Comparison of ENCODE assay signal across 14 cellular contexts in the genomic region with DNA sequence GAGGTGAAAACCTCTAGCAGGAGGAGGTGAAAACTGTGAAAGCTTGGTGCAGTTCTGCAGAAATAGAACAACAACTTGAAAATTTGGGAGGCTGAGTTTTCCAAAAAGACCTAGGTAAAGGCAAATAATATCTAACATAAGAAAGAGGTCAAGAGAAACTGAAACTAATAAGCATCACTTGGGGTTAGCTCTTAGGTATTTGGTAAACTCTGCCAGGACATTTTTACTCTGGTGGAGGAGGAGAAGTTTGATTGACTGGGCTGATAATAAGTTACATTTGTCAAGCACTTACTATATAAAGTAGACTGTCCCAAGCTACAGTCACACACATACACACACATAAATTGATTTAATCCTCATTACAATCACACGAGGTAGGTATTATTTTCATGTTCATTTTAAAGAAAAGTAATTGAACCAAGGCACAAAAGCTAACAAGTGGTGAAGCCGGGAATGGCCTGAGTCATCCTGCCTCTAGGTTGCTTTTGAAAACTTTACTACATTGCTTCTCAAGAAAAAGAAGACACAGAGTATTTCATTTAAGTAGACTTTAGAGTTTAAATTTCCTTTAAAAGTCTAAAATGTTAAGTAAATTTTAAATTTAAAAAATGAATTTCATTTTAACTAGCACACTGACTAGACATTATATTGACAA.
A peak's percentile ranks its signal among the peaks of the same experiment; 100 is the strongest.
DNase-seq lines count a peak whose midpoint lies in the region; ATAC-seq and TF ChIP-seq lines count a peak whose summit lies in the region.
"Had no signal": no experiment of that assay in that cellular context is flagged by ENCODE, and none has a peak within 500 bp of the region (broad histone marks: within the 10 kb centered on the region; RNA-seq: fewer than 3 reads in every experiment).

No MANE protein-coding gene starts in this region.

- no peak for TF ChIP-seq RAD21 in IMR-90 (IDR thresholded peaks at IDR 0.05; ENCODE audit: low read length)

- H2BK15ac ChIP-seq in IMR-90 (ENCODE audit: low read depth, low read length), result no peak overlapping the region

- no peak overlapping the region for H3K14ac ChIP-seq in IMR-90 (replicated peaks; ENCODE audit: low read depth, low read length)

- BruUV-seq in IMR-90 (replicated peaks; lab: Mats Ljungman, UMichigan), result no TSS peak

- H4K91ac ChIP-seq in IMR-90 (ENCODE audit: insufficient read depth, low read depth, low read length), result no peak overlapping the region

- no peak overlapping the region for H2BK120ac ChIP-seq in IMR-90 (ENCODE audit: low read depth, low read length)

- no peak overlapping the region for H2BK20ac ChIP-seq in IMR-90 (ENCODE audit: low read depth, low read length)

- no peak overlapping the region for H3K27ac Mint-ChIP-seq in naive thymus-derived CD4-positive, alpha-beta T cell

- H3K23ac ChIP-seq in IMR-90 (ENCODE audit: low read depth, low read length), result peak overlapping the region; percentile 18; the same call in 1 of the 2 replicates

- peaks cover 0 to 5% (median 0%) of the 10 kb centered on the region in 5 donors for H3K36me3 Mint-ChIP-seq in naive thymus-derived CD4-positive, alpha-beta T cell

- H3K4me3 ChIP-seq in AG10803 (ENCODE audit: low read length), result no peak overlapping the region
- H3K4me3 ChIP-seq in IMR-90 (ENCODE audit: insufficient read depth, low read depth, low read length), result no peak overlapping the region
- no peak overlapping the region for H3K4me3 ChIP-seq in adipocyte (ENCODE audit: low read length)
- no peak overlapping the region for H3K4me3 ChIP-seq in fibroblast of pulmonary artery (replicated peaks; ENCODE audit: low read depth, low read length)
- no peak overlapping the region for H3K4me3 ChIP-seq in naive thymus-derived CD4-positive, alpha-beta T cell (ENCODE audit: low read length)
- H3K4me3 ChIP-seq: BLaER1 treated with 17β-estradiol and CSF1 and Interleukin-3, amounts not matched to agents 10 nM and 100 nM had no signal

- no peak overlapping the region for H3K4me2 ChIP-seq in IMR-90 (ENCODE audit: low read depth, low read length)
- H3K4me2 ChIP-seq: BLaER1 treated with 17β-estradiol and CSF1 and Interleukin-3, amounts not matched to agents 10 nM and 100 nM had no signal

- H3K4ac ChIP-seq in IMR-90 (ENCODE audit: low read depth, low read length), result no peak overlapping the region

- no peak overlapping the region for H2AK5ac ChIP-seq in IMR-90 (ENCODE audit: low read depth, low read length)

- no peak overlapping the region for H3K4me3 Mint-ChIP-seq in naive thymus-derived CD4-positive, alpha-beta T cell

- H3K27ac ChIP-seq in IMR-90 (ENCODE audit: insufficient read depth, low read length), result no peak overlapping the region
- no peak overlapping the region for H3K27ac ChIP-seq in naive thymus-derived CD4-positive, alpha-beta T cell (ENCODE audit: low read depth, low read length)
- H3K27ac ChIP-seq: 22Rv1; BLaER1 treated with 17β-estradiol and CSF1 and Interleukin-3, amounts not matched to agents 10 nM and 100 nM had no signal

- DNase-seq in AG10803 (ENCODE audit: low read depth), result peak; percentile 15
- DNase-seq in IMR-90, result peak; percentile 41
- peak; percentile 45 for DNase-seq in adipocyte (ENCODE audit: low read depth)
- DNase-seq in fibroblast of pulmonary artery (ENCODE audit: low read depth), result peak; percentile 23
- DNase-seq in activated CD4-positive, alpha-beta T cell treated with anti-CD3 and anti-CD28 coated beads, Interleukin-2, amount 50 U/mL, for 4 hours, result no peak
- DNase-seq in NCI-H510A treated with DMSO at 0.1 percent for 48 hours (lab: John Stamatoyannopoulos, UW), result no peak
- DNase-seq in naive thymus-derived CD4-positive, alpha-beta T cell, result no peak
- no peak for DNase-seq in COR-L47 (lab: John Stamatoyannopoulos, UW)
- DNase-seq: DMS153, NCI-H1417, NCI-H2029 treated with DMSO at 0.1 percent for 48 hours, NCI-H524 had no signal

- H2AFZ ChIP-seq in IMR-90 (replicated peaks; ENCODE audit: low read length, poor library complexity), result no peak overlapping the region

- H3K79me1 ChIP-seq in IMR-90 (ENCODE audit: low read depth in 1 of 2, low read length in 2 of 2), result peaks cover 10 to 46% of the 10 kb centered on the region in 2 experiments

- H4K20me1 ChIP-seq in IMR-90 (ENCODE audit: insufficient read depth, low read length), result no peaks in the 10 kb centered on the region; the same call in 1 of the 2 replicates
- H4K20me1 ChIP-seq: BLaER1 treated with 17β-estradiol and CSF1 and Interleukin-3, amounts not matched to agents 10 nM and 100 nM had no signal

- H4K5ac ChIP-seq in IMR-90 (ENCODE audit: low read depth, low read length), result no peak overlapping the region

- ATAC-seq in IMR-90 (ENCODE audit: low read depth), result no peak
- no peak for ATAC-seq in naive thymus-derived CD4-positive, alpha-beta T cell

- POLR2A ChIA-PET in IMR-90 (lab: Charles Lee; ENCODE audit: unreplicated experiment), result no interaction called here
- POLR2A ChIA-PET in naive thymus-derived CD4-positive, alpha-beta T cell (lab: Charles Lee), result no interaction called here

- CTCF ChIA-PET in IMR-90 (lab: Yijun Ruan, JAX), result interaction anchor here (0.5 kb wide), 1 partner anchor 350 kb away, joined by 3 read pairs; no protein-coding TSS in a partner anchor
- CTCF ChIA-PET in naive thymus-derived CD4-positive, alpha-beta T cell (lab: Charles Lee), result no interaction called here

- no CpG with 5 or more reads among the region's 2 CpGs for WGBS in IMR-90 (ENCODE audit: extremely low coverage in 2 of 2, insufficient read length in 1 of 2), 2 experiments

- no peaks in the 10 kb centered on the region for H3K9me3 ChIP-seq in IMR-90 (ENCODE audit: control insufficient read depth, insufficient read depth, low read length)
- H3K9me3 ChIP-seq in adipocyte (ENCODE audit: control insufficient read depth, low read length), result no peaks in the 10 kb centered on the region
- H3K9me3 ChIP-seq in naive thymus-derived CD4-positive, alpha-beta T cell (ENCODE audit: control insufficient read depth in 2 of 3, low read length in 3 of 3), result no peaks in the 10 kb centered on the region

- peaks cover 5% of the 10 kb centered on the region for H3K9me1 ChIP-seq in IMR-90 (ENCODE audit: insufficient read depth, low read length)

- H3K4me1 ChIP-seq in IMR-90 (ENCODE audit: control insufficient read depth, insufficient read depth, low read length), result peaks cover 3% of the 10 kb centered on the region; the same call in 1 of the 2 replicates
- H3K4me1 ChIP-seq in adipocyte (ENCODE audit: control insufficient read depth, insufficient read depth, low read length), result no peaks in the 10 kb centered on the region
- no peaks in the 10 kb centered on the region for H3K4me1 ChIP-seq in naive thymus-derived CD4-positive, alpha-beta T cell (ENCODE audit: control insufficient read depth in 2 of 2, insufficient read depth in 2 of 2, low read length in 2 of 2)

- dilution Hi-C loops in IMR-90 (cut with HindIII; ENCODE audit: low sequenced_read_pairs, unreplicated experiment), result no loop called here

- no peaks in the 10 kb centered on the region for H3K27me3 ChIP-seq in IMR-90 (ENCODE audit: control insufficient read depth, insufficient read depth, low read length)
- H3K27me3 ChIP-seq in adipocyte (replicated peaks; ENCODE audit: control insufficient read depth, insufficient read depth, low read length), result no peaks in the 10 kb centered on the region
- H3K27me3 ChIP-seq in naive thymus-derived CD4-positive, alpha-beta T cell (ENCODE audit: control insufficient read depth in 2 of 2, insufficient read depth in 2 of 2, low read length in 2 of 2), result no peaks in the 10 kb centered on the region
- H3K27me3 ChIP-seq: BLaER1 treated with 17β-estradiol and CSF1 and Interleukin-3, amounts not matched to agents 10 nM and 100 nM had no signal

- in situ Hi-C loops in IMR-90 (cut with MboI; ENCODE audit: low sequenced_read_pairs), result no loop called here

- TF ChIP-seq CTCF in AG10803 (conservative IDR thresholded peaks at IDR 0.05; ENCODE audit: low read length) (no peak), IMR-90 (conservative IDR thresholded peaks at IDR 0.05; ENCODE audit: low read depth, low read length) (no peak), fibroblast of pulmonary artery (IDR thresholded peaks at IDR 0.05; ENCODE audit: low read length, missing control alignments) (no peak)

- H3K4me1 Mint-ChIP-seq in naive thymus-derived CD4-positive, alpha-beta T cell, result peaks cover 0 to 17% (median 14%) of the 10 kb centered on the region in 7 donors

- H3K9me3 Mint-ChIP-seq in naive thymus-derived CD4-positive, alpha-beta T cell, result peaks cover 0 to 3% (median 0%) of the 10 kb centered on the region in 11 donors

- H2AK9ac ChIP-seq in IMR-90 (replicated peaks; ENCODE audit: low read depth, low read length, poor library complexity), result no peak overlapping the region

- intact Hi-C loops in IMR-90 (cut with micrococcal nuclease), result no loop called here
- intact Hi-C loops in naive thymus-derived CD4-positive, alpha-beta T cell (cut with micrococcal nuclease), result loop anchor here in 1 of 2 donors (5.0 kb wide), 1 partner anchor 388 kb away; no protein-coding TSS in a partner anchor

- H3K9ac ChIP-seq in IMR-90 (ENCODE audit: low read depth, low read length) (no peak overlapping the region), adipocyte (ENCODE audit: low read length) (no peak overlapping the region)
- H3K9ac ChIP-seq: BLaER1 treated with 17β-estradiol and CSF1 and Interleukin-3, amounts not matched to agents 10 nM and 100 nM had no signal

- no peak overlapping the region for H3K56ac ChIP-seq in IMR-90 (ENCODE audit: extremely low read depth, insufficient read depth, low read length)

- no peak overlapping the region for H2BK5ac ChIP-seq in IMR-90 (ENCODE audit: low read depth, low read length, poor library complexity, severe bottlenecking)

- H3K36me3 ChIP-seq in IMR-90 (ENCODE audit: control insufficient read depth, insufficient read depth, low read length) (peaks cover 6% of the 10 kb centered on the region), adipocyte (ENCODE audit: control insufficient read depth, insufficient read depth, low read length, severe bottlenecking) (no peaks in the 10 kb centered on the region)
- H3K36me3 ChIP-seq in naive thymus-derived CD4-positive, alpha-beta T cell (ENCODE audit: control insufficient read depth in 2 of 3, insufficient read depth in 3 of 3, low read length in 3 of 3), result no peaks in the 10 kb centered on the region
- H3K36me3 ChIP-seq: BLaER1 treated with 17β-estradiol and CSF1 and Interleukin-3, amounts not matched to agents 10 nM and 100 nM had no signal

- no peak overlapping the region for H4K8ac ChIP-seq in IMR-90 (ENCODE audit: low read depth in 2 of 2, low read length in 2 of 2)

- H3K27me3 Mint-ChIP-seq in naive thymus-derived CD4-positive, alpha-beta T cell, result no peaks in the 10 kb centered on the region

- H3K18ac ChIP-seq in IMR-90 (ENCODE audit: low read depth, low read length), result no peak overlapping the region

- no peak for TF ChIP-seq POLR2A in IMR-90 (IDR thresholded peaks at IDR 0.05; ENCODE audit: low read depth, low read length)

TF ChIP-seq in IMR-90, 13 proteins besides CTCF, POLR2A, EP300 and RAD21:
- TF ChIP-seq CEBPB (IDR thresholded peaks at IDR 0.05; ENCODE audit: low read depth, low read length) (no peak), SMC3 (IDR thresholded peaks at IDR 0.05; ENCODE audit: low read depth, low read length) (no peak)

Comparison
In these comparisons a context has a peak if more than half of its experiments do, and no peak if none do; other contexts are left out.
1. DNase-seq: peak in AG10803 (single experiment), IMR-90 (single experiment), adipocyte (single experiment) and fibroblast of pulmonary artery (single experiment); none in activated CD4-positive, alpha-beta T cell treated with anti-CD3 and anti-CD28 coated beads, Interleukin-2, amount 50 U/mL, for 4 hours (0 of 2), NCI-H510A treated with DMSO at 0.1 percent for 48 hours (single experiment), naive thymus-derived CD4-positive, alpha-beta T cell (0 of 9) and COR-L47 (single experiment).